Comparison of ENCODE assay signal across 9 cellular contexts in genomic region chr6:17088091-17088611, GRCh38. TPM values are rescaled to one million over a fixed set of nuclear protein-coding genes. Genes with fewer than 3 reads are reported as not detected.
"Had no signal": no experiment of that assay in that cellular context is flagged by ENCODE, and none has a peak within 500 bp of the region (broad histone marks: within the 10 kb centered on the region; RNA-seq: fewer than 3 reads in every experiment).

No MANE protein-coding gene starts in this region.

- DNase-seq: GDM1, GF-D8 had no signal

- ATAC-seq: GM12878 had no signal

- FAIRE-seq: G401.6, GM12878, GM12891, GM12892, GM18507, GM19239 had no signal

- H3K4me3 ChIP-seq: GM12878 had no signal

RNA-seq across cellular contexts. Expression of gene STMND1, which starts 13.7 kb away (rescaled TPM):
- total RNA-seq: G401, GM12878 had no signal
